Comparison of ENCODE assay signal across 8 cellular contexts in the genomic region with DNA sequence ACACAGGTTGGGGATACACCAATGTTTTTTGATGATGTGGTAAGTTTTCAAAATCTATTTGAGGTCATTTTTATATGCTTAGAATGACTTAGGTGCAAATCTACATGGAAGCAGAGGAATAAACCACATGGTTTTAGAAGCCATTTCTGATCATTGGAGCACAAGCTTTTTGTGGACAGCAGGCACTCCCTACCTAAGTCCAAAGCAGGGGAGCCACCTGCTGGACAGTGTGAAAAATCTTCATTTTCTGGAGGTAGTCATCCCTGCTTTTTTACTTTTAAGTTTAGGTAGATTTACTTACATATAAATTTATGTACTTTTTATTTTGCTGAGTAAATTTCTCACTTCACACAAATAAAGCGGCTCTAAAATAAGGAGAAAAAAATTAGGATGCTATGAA.
DNase-seq lines count a peak whose midpoint lies in the region; ATAC-seq, FAIRE-seq and TF ChIP-seq lines count a peak whose summit lies in the region.

No MANE protein-coding gene starts in this region.

- H3K27me3 ChIP-seq in heart left ventricle = no peaks in the 10 kb centered on the region

- ATAC-seq in GM18508 (IDR thresholded peaks at IDR 0.05; ENCODE audit: insufficient read depth, unreplicated experiment) = peak; percentile 74
- peak; percentile 79 for ATAC-seq in HG03565 (IDR thresholded peaks at IDR 0.05; ENCODE audit: unreplicated experiment)
- ATAC-seq in activated naive CD4-positive, alpha-beta T cell treated with anti-CD3 and anti-CD28 coated beads, Interleukin-2, amount 50 U/mL, for 72 hours = peak; percentile 64 to 74
- peak; percentile 66 to 87 (median 78) for ATAC-seq in heart left ventricle
- ATAC-seq in GM19397 (IDR thresholded peaks at IDR 0.05; ENCODE audit: unreplicated experiment) = no peak

- 76 to 82% (median 77%) methylated on average over 1 of the region's 1 CpG for WGBS in heart left ventricle, 4 donors

- in situ Hi-C loops in ACHN (cut with HindIII; ENCODE audit: low pct_ligation_motif_present, low pct_unique_long_range_greater_than_20kb, low sequenced_read_pairs) = no loop called here

- peak; percentile 49 to 81 (median 68) for TF ChIP-seq CTCF in heart left ventricle (IDR thresholded peaks at IDR 0.05)

- TF ChIP-seq POLR2A in heart left ventricle (IDR thresholded peaks at IDR 0.05) = no peak

- no peak overlapping the region for H3K27ac Mint-ChIP-seq in activated naive CD4-positive, alpha-beta T cell treated with anti-CD3 and anti-CD28 coated beads, Interleukin-2, amount 50 U/mL, for 72 hours

- DNase-seq in ACHN (peak; percentile 52), RCC 7860 (ENCODE audit: low spot score) (peak; percentile 6), heart left ventricle (peak in 4 of 5 donors; percentile 38 to 60 (median 44)), skeletal muscle cell (ENCODE audit: low read depth) (peak; percentile 31)
- peak in 1 of 2 donors; percentile 39 for DNase-seq in activated naive CD4-positive, alpha-beta T cell treated with anti-CD3 and anti-CD28 coated beads, Interleukin-2, amount 50 U/mL, for 72 hours (ENCODE audit: low spot score in 2 of 2)

- no peaks in the 10 kb centered on the region for H3K36me3 ChIP-seq in heart left ventricle

- peaks cover 0 to 19% (median 7%) of the 10 kb centered on the region in 12 donors for H3K4me1 ChIP-seq in heart left ventricle

- no peaks in the 10 kb centered on the region for H3K9me3 ChIP-seq in heart left ventricle

- FAIRE-seq in RCC 7860 (lab: Jason Lieb, UNC) = no peak

- no peak overlapping the region for H3K27ac ChIP-seq in heart left ventricle

- intact Hi-C loops in heart left ventricle (cut with DNase I) = loop anchor here in 9 of 10 donors (1.0 to 10.0 kb wide), 9 partner anchors 143 to 420 kb away; a partner anchor contains a TSS

- no peaks in the 10 kb centered on the region for H3K9me3 Mint-ChIP-seq in activated naive CD4-positive, alpha-beta T cell treated with anti-CD3 and anti-CD28 coated beads, Interleukin-2, amount 50 U/mL, for 72 hours

- peaks cover 0 to 10% of the 10 kb centered on the region in 2 donors for H3K36me3 Mint-ChIP-seq in activated naive CD4-positive, alpha-beta T cell treated with anti-CD3 and anti-CD28 coated beads, Interleukin-2, amount 50 U/mL, for 72 hours

- H3K4me3 ChIP-seq in heart left ventricle (no peak overlapping the region), skeletal muscle cell (ENCODE audit: low read depth, low read length) (no peak overlapping the region)
